ENCODE assay signal across 8 cellular contexts in the genomic region with DNA sequence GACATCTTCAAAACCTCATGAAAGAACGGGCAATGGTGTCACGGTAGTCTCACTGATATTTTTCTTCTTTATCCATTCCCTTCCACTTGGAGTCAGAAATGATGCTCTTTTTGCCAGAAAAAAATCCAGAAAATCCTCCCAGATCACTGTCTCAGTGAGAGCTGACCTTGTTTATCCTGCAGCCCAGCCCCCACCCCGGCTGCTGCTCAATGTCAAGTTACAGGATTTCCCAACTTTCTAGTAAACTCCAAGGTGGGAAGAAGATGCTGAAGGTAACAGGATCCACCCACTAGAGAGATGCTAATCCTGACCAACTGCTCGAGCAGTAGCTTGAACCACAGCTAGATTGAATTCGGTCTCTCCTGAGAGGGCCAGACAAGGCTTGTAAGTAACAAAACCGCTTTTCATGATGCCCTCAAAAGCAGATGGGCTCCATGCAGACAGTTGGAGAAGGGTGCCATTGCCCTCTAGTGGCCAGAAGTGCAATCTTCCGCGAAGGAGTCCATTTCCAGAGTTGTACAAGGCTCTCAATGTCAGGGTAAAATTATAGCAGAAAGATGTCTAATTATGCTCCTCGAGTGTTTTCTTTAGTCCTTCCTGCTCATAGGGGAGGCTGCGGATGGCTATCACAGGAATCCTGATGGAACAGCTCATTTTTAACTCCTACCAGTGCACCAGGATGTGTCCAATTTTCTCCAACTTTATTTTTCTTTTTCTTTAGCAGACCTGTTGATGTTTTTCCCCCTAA. TPM values are rescaled to one million over a fixed set of nuclear protein-coding genes. Genes with fewer than 3 reads are reported as not detected.
DNase-seq lines count a peak whose midpoint lies in the region; ATAC-seq and TF ChIP-seq lines count a peak whose summit lies in the region.

No MANE protein-coding gene starts in this region.

- CTCF ChIA-PET in CD8-positive, alpha-beta T cell (lab: Charles Lee), result interaction anchor here (0.8 kb wide), 1 partner anchor 9 kb away, joined by 3 read pairs; no protein-coding TSS in a partner anchor

- H3K27ac ChIP-seq in CD8-positive, alpha-beta T cell (ENCODE audit: low read depth, low read length), result no peak overlapping the region
- no peak overlapping the region for H3K27ac ChIP-seq in cardiac muscle cell

- POLR2A ChIA-PET in CD8-positive, alpha-beta T cell (lab: Charles Lee), result no interaction called here
- POLR2A ChIA-PET in activated naive CD8-positive, alpha-beta T cell treated with anti-CD3 and anti-CD28 coated beads, Interleukin-2, amount 10 ng/mL, durations not matched to agents 7 days and 5 days (lab: Charles Lee), result no interaction called here

- no peak overlapping the region for H3K27ac Mint-ChIP-seq in CD8-positive, alpha-beta T cell
- no peak overlapping the region for H3K27ac Mint-ChIP-seq in activated naive CD8-positive, alpha-beta T cell treated with anti-CD3 and anti-CD28 coated beads, Interleukin-2, amount 10 ng/mL, durations not matched to agents 7 days and 5 days
- no peak overlapping the region for H3K27ac Mint-ChIP-seq in effector memory CD8-positive, alpha-beta T cell

- H3K9me3 Mint-ChIP-seq in CD8-positive, alpha-beta T cell, result no peaks in the 10 kb centered on the region
- no peaks in the 10 kb centered on the region for H3K9me3 Mint-ChIP-seq in activated naive CD8-positive, alpha-beta T cell treated with anti-CD3 and anti-CD28 coated beads, Interleukin-2, amount 10 ng/mL, durations not matched to agents 7 days and 5 days
- H3K9me3 Mint-ChIP-seq in effector memory CD8-positive, alpha-beta T cell, result peaks cover 0 to 2% of the 10 kb centered on the region in 2 donors

- H3K27me3 ChIP-seq in CD8-positive, alpha-beta T cell (ENCODE audit: insufficient read depth, low read length), result no peaks in the 10 kb centered on the region
- no peaks in the 10 kb centered on the region for H3K27me3 ChIP-seq in cardiac muscle cell

- H3K36me3 ChIP-seq in CD8-positive, alpha-beta T cell (ENCODE audit: insufficient read depth, low read length), result no peaks in the 10 kb centered on the region
- H3K36me3 ChIP-seq in cardiac muscle cell, result no peaks in the 10 kb centered on the region

- H3K36me3 Mint-ChIP-seq in CD8-positive, alpha-beta T cell, result no peaks in the 10 kb centered on the region
- H3K36me3 Mint-ChIP-seq in activated naive CD8-positive, alpha-beta T cell treated with anti-CD3 and anti-CD28 coated beads, Interleukin-2, amount 10 ng/mL, durations not matched to agents 7 days and 5 days, result no peaks in the 10 kb centered on the region
- H3K36me3 Mint-ChIP-seq in effector memory CD8-positive, alpha-beta T cell (ENCODE audit: insufficient read depth), result no peaks in the 10 kb centered on the region

- H3K4me3 ChIP-seq in CD8-positive, alpha-beta T cell (ENCODE audit: low read depth, low read length), result no peak overlapping the region
- H3K4me3 ChIP-seq in cardiac muscle cell, result no peak overlapping the region

- DNase-seq in CD8-positive, alpha-beta T cell, result peak in 3 of 7 experiments; percentile 3 to 27 (median 13)
- DNase-seq in NCI-H446 treated with DMSO at 0.1 percent for 48 hours (lab: John Stamatoyannopoulos, UW), result peak; percentile 49
- DNase-seq in activated naive CD8-positive, alpha-beta T cell treated with anti-CD3 and anti-CD28 coated beads, Interleukin-2, amount 10 ng/mL, durations not matched to agents 7 days and 5 days, result peak; percentile 24
- peak; percentile 82 to 90 for DNase-seq in cardiac muscle cell (ENCODE audit: low read depth in 1 of 2, low spot score in 1 of 2)
- DNase-seq in posterior cingulate gyrus, result peak; percentile 69 to 97 (median 83)
- no peak for DNase-seq in effector memory CD8-positive, alpha-beta T cell

- no peaks in the 10 kb centered on the region for H3K4me1 Mint-ChIP-seq in CD8-positive, alpha-beta T cell (ENCODE audit: low read depth)
- H3K4me1 Mint-ChIP-seq in activated naive CD8-positive, alpha-beta T cell treated with anti-CD3 and anti-CD28 coated beads, Interleukin-2, amount 10 ng/mL, durations not matched to agents 7 days and 5 days, result no peaks in the 10 kb centered on the region
- no peaks in the 10 kb centered on the region for H3K4me1 Mint-ChIP-seq in effector memory CD8-positive, alpha-beta T cell (ENCODE audit: low read depth in 2 of 2)

- TF ChIP-seq CTCF in CD8-positive, alpha-beta T cell (IDR thresholded peaks at IDR 0.05), result peak; percentile 53
- peak; percentile 95 for TF ChIP-seq CTCF in cardiac muscle cell (IDR thresholded peaks at IDR 0.05; ENCODE audit: low read depth, low read length)

- no peaks in the 10 kb centered on the region for H3K9me3 ChIP-seq in CD8-positive, alpha-beta T cell (ENCODE audit: low read length)
- H3K9me3 ChIP-seq in cardiac muscle cell (ENCODE audit: low read depth), result no peaks in the 10 kb centered on the region

- no peaks in the 10 kb centered on the region for H3K4me1 ChIP-seq in CD8-positive, alpha-beta T cell (ENCODE audit: insufficient read depth, low read length)
- H3K4me1 ChIP-seq in cardiac muscle cell (ENCODE audit: low read depth), result peaks cover 26% of the 10 kb centered on the region

- H3K27me3 Mint-ChIP-seq in CD8-positive, alpha-beta T cell (ENCODE audit: low read depth), result peaks cover 13% of the 10 kb centered on the region
- H3K27me3 Mint-ChIP-seq in activated naive CD8-positive, alpha-beta T cell treated with anti-CD3 and anti-CD28 coated beads, Interleukin-2, amount 10 ng/mL, durations not matched to agents 7 days and 5 days, result peaks cover 24% of the 10 kb centered on the region
- peaks cover 7 to 15% of the 10 kb centered on the region in 2 donors for H3K27me3 Mint-ChIP-seq in effector memory CD8-positive, alpha-beta T cell

- no peak for ATAC-seq in CD8-positive, alpha-beta T cell
- ATAC-seq in GM18870 (IDR thresholded peaks at IDR 0.05; ENCODE audit: unreplicated experiment) (peak; percentile 73), HG03175 (IDR thresholded peaks at IDR 0.05; ENCODE audit: unreplicated experiment) (peak; percentile 77)
- peak; percentile 45 for ATAC-seq in activated naive CD8-positive, alpha-beta T cell treated with anti-CD3 and anti-CD28 coated beads, Interleukin-2, amount 10 ng/mL, durations not matched to agents 7 days and 5 days (ENCODE audit: low read depth)
- no peak for ATAC-seq in effector memory CD8-positive, alpha-beta T cell (replicated peaks)

- H3K4me3 Mint-ChIP-seq in CD8-positive, alpha-beta T cell, result no peak overlapping the region
- H3K4me3 Mint-ChIP-seq in activated naive CD8-positive, alpha-beta T cell treated with anti-CD3 and anti-CD28 coated beads, Interleukin-2, amount 10 ng/mL, durations not matched to agents 7 days and 5 days, result no peak overlapping the region
- no peak overlapping the region for H3K4me3 Mint-ChIP-seq in effector memory CD8-positive, alpha-beta T cell

- intact Hi-C loops in CD8-positive, alpha-beta T cell (cut with DNase I, micrococcal nuclease), result no loop called here
- intact Hi-C loops in posterior cingulate gyrus (cut with DNase I), result loop anchor here (2.0 to 5.0 kb wide), 4 partner anchors 46 to 1756 kb away; no protein-coding TSS in a partner anchor

RNA-seq across cellular contexts. Expression of a gene that starts 4.0 kb away (rescaled TPM):
- not detected for total RNA-seq in CD8-positive, alpha-beta T cell
- total RNA-seq in activated naive CD8-positive, alpha-beta T cell treated with anti-CD3 and anti-CD28 coated beads, Interleukin-2, amount 10 ng/mL, durations not matched to agents 7 days and 5 days, result not detected
- total RNA-seq in cardiac muscle cell, result 82.7 and 99.3 TPM in 2 replicates
- 21.1 and 29.4 TPM in 2 replicates for polyA plus RNA-seq in cardiac muscle cell

Comparison
In these comparisons a context has a peak if more than half of its experiments do, and no peak if none do; other contexts are left out.
1. ATAC-seq: peak in GM18870 (single experiment), HG03175 (single experiment) and activated naive CD8-positive, alpha-beta T cell treated with anti-CD3 and anti-CD28 coated beads, Interleukin-2, amount 10 ng/mL, durations not matched to agents 7 days and 5 days (single experiment); none in CD8-positive, alpha-beta T cell (single experiment) and effector memory CD8-positive, alpha-beta T cell (single experiment).
2. DNase-seq: peak in NCI-H446 treated with DMSO at 0.1 percent for 48 hours (single experiment), activated naive CD8-positive, alpha-beta T cell treated with anti-CD3 and anti-CD28 coated beads, Interleukin-2, amount 10 ng/mL, durations not matched to agents 7 days and 5 days (single experiment), cardiac muscle cell (2 of 2) and posterior cingulate gyrus (10 of 10); none in effector memory CD8-positive, alpha-beta T cell (0 of 3).
3. RNA of a gene that starts 4.0 kb away (total RNA-seq): 82.7 to 99.3 TPM in cardiac muscle cell; not detected in CD8-positive, alpha-beta T cell and not detected in activated naive CD8-positive, alpha-beta T cell treated with anti-CD3 and anti-CD28 coated beads, Interleukin-2, amount 10 ng/mL, durations not matched to agents 7 days and 5 days; every median in the first group is over 10 times any median in the second.